ENCODE assay signal across 9 cellular contexts in the genomic region with DNA sequence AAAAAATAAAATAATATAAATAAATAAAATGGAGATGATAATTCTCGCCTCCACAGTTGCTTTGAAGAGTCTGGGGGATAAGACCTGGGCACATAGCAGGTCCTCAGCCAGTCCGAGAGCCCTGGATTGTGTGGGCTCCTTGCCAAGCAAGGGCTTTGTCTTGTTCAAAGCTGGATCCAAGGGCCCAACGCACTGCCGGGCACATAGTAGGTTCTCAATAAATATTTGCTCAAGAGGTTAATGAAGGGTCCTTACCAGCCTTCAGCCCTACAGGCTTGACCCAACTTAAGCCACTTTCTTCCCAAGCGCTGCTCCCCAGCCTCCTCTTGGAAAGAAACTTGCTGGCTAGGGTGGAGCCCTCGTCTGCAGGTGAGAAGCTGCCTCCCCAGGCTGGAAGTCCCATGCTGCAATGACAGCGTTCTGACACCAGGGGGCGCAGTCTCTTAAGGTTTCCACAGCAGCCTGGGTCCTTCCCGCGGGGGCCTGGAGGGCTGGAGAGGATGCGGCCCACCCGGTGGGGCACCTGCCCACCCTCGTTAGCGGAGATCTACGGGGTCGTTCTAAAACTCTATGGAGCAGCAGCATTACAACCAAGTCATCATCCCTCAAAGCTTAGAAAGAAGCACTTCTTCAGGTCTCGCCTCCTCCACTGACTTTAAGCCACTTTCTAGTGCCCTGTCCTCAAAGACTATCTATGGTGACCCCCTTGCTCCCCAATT.
DNase-seq lines count a peak whose midpoint lies in the region; ATAC-seq, FAIRE-seq and TF ChIP-seq lines count a peak whose summit lies in the region.
"Had no signal": no experiment of that assay in that cellular context is flagged by ENCODE, and none has a peak within 500 bp of the region (broad histone marks: within the 10 kb centered on the region; RNA-seq: fewer than 3 reads in every experiment).

No MANE protein-coding gene starts in this region.

- no peaks in the 10 kb centered on the region for H3K27me3 ChIP-seq in bronchial epithelial cell (ENCODE audit: control insufficient read depth, insufficient read depth, low read length)

- in situ Hi-C loops in ACHN (cut with HindIII; ENCODE audit: low pct_ligation_motif_present, low pct_unique_long_range_greater_than_20kb, low sequenced_read_pairs), result no loop called here

- DNase-seq in ACHN (peak; percentile 70), GM19238 (ENCODE audit: insufficient read length, low spot score) (peak; percentile 71), NCI-H2171 (lab: John Stamatoyannopoulos, UW) (peak; percentile 9), bronchial epithelial cell (ENCODE audit: low read depth) (peak; percentile 56), kidney tubule cell (ENCODE audit: low spot score) (peak; percentile 70)
- DNase-seq in activated CD4-positive, CD25-positive, alpha-beta regulatory T cell (lab: John Stamatoyannopoulos, UW), result peak; percentile 32 to 82 (median 64)
- peak; percentile 83 for DNase-seq in stimulated activated CD4-positive, alpha-beta T cell treated with anti-CD3 and anti-CD28 coated beads, Interleukin-4, amount 100 ng/mL, for 24 hours

- no peak for FAIRE-seq in bronchial epithelial cell (lab: Jason Lieb, UNC)

- no peaks in the 10 kb centered on the region for H3K36me3 ChIP-seq in bronchial epithelial cell (ENCODE audit: control insufficient read depth, insufficient read depth, low read length)

- peak; percentile 94 for TF ChIP-seq CTCF in bronchial epithelial cell (IDR thresholded peaks at IDR 0.05; ENCODE audit: insufficient read depth, low read length, severe bottlenecking)

- no peak for ATAC-seq in GM18868 (IDR thresholded peaks at IDR 0.05; ENCODE audit: unreplicated experiment)

- no peak overlapping the region for H3K4me3 ChIP-seq in bronchial epithelial cell (ENCODE audit: low read depth, low read length)
- H3K4me3 ChIP-seq: skin epidermis had no signal

Comparison
In these comparisons a context has a peak if more than half of its experiments do, and no peak if none do; other contexts are left out.
1. DNase-seq: peak in every context shown above with its lines; median percentile 83 in stimulated activated CD4-positive, alpha-beta T cell treated with anti-CD3 and anti-CD28 coated beads, Interleukin-4, amount 100 ng/mL, for 24 hours; 71 in GM19238; 70 in ACHN; 70 in kidney tubule cell; 64 in activated CD4-positive, CD25-positive, alpha-beta regulatory T cell; 56 in bronchial epithelial cell; 9 in NCI-H2171.